In the genomic region with DNA sequence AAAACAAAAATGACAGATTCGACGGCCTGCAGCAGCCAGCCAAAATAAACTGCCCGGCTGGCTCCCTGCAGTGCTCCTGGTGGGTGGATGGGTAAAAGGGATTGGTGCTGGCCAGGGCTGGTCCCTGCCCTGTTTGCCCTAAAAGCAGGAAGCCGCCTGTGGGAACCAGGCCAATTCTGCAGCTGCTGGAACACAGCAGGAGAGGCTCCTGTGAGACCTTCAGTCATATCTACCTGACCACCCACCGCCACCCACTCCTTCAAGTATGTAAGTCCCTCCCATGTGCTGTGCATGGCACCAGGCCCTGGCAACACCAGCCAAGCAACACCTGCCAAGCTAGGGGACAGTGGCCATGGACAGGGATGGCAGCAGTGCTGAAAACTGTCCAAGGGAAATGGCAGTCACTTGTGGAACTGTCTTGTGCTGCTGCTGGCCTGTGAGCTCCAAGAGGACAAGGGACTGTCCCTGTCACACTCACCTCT, we compare ENCODE assay signal across 10 cellular contexts. TPM values are rescaled to one million over a fixed set of nuclear protein-coding genes. Genes with fewer than 3 reads are reported as not detected.
DNase-seq lines count a peak whose midpoint lies in the region; ATAC-seq lines count a peak whose summit lies in the region.
"Had no signal": no experiment of that assay in that cellular context is flagged by ENCODE, and none has a peak within 500 bp of the region (broad histone marks: within the 10 kb centered on the region; RNA-seq: fewer than 3 reads in every experiment).

No MANE protein-coding gene starts in this region.

- H3K36me3 ChIP-seq in duodenal mucosa (ENCODE audit: control insufficient read depth in 1 of 2, insufficient read depth in 2 of 2, low read length in 2 of 2) = peaks cover 24 to 34% of the 10 kb centered on the region in 2 donors

- no peaks in the 10 kb centered on the region for H3K27me3 Mint-ChIP-seq in activated CD8-positive, alpha-beta T cell treated with anti-CD3 and anti-CD28 coated beads, Interleukin-2, amount 10 ng/mL, durations not matched to agents 7 days and 5 days (ENCODE audit: low read depth)
- H3K27me3 Mint-ChIP-seq: memory B cell had no signal

- CTCF ChIA-PET in activated CD8-positive, alpha-beta T cell treated with anti-CD3 and anti-CD28 coated beads, Interleukin-2, amount 10 ng/mL, durations not matched to agents 7 days and 5 days (lab: Charles Lee) = interaction anchor here (3.9 kb wide), 1 partner anchor 11 kb away, joined by 12 read pairs; no protein-coding TSS in a partner anchor

- H3K4me1 Mint-ChIP-seq in activated CD8-positive, alpha-beta T cell treated with anti-CD3 and anti-CD28 coated beads, Interleukin-2, amount 10 ng/mL, durations not matched to agents 7 days and 5 days (ENCODE audit: low read depth) = no peaks in the 10 kb centered on the region

- no peak overlapping the region for H3K27ac Mint-ChIP-seq in activated CD8-positive, alpha-beta T cell treated with anti-CD3 and anti-CD28 coated beads, Interleukin-2, amount 10 ng/mL, durations not matched to agents 7 days and 5 days

- DNase-seq in COLO668 (lab: John Stamatoyannopoulos, UW; ENCODE audit: unreplicated experiment) (peak; percentile 86), NCI-H2196 treated with DMSO at 0.1 percent for 48 hours (lab: John Stamatoyannopoulos, UW; ENCODE audit: unreplicated experiment) (peak; percentile 90), myocyte (ENCODE audit: low read depth) (peak; percentile 67), amniotic stem cell (lab: John Stamatoyannopoulos, UW) (no peak), SIG-M5 treated with dmso at 0.1 percent for 504 hours (lab: John Stamatoyannopoulos, UW; ENCODE audit: unreplicated experiment) (no peak)
- no peak for DNase-seq in activated CD8-positive, alpha-beta T cell treated with anti-CD3 and anti-CD28 coated beads, Interleukin-2, amount 10 ng/mL, durations not matched to agents 7 days and 5 days
- DNase-seq: stimulated activated naive CD8-positive, alpha-beta T cell treated with anti-CD3 and anti-CD28 coated beads, Interleukin-15, Interleukin-2, amounts not matched to agents 100 U/mL and 50 U/mL, for 24 hours had no signal

- peak overlapping the region; percentile 43 for H3K27ac ChIP-seq in duodenal mucosa (ENCODE audit: low read depth, low read length)

- no peaks in the 10 kb centered on the region for H3K36me3 Mint-ChIP-seq in activated CD8-positive, alpha-beta T cell treated with anti-CD3 and anti-CD28 coated beads, Interleukin-2, amount 10 ng/mL, durations not matched to agents 7 days and 5 days (ENCODE audit: low read depth)

- H3K4me3 ChIP-seq in duodenal mucosa (ENCODE audit: low read depth in 1 of 2, low read length in 2 of 2) = no peak overlapping the region

- H3K9ac ChIP-seq in duodenal mucosa (ENCODE audit: low read depth in 1 of 2, low read length in 2 of 2) = no peak overlapping the region

- peaks cover 18 to 33% of the 10 kb centered on the region in 2 donors for H3K4me1 ChIP-seq in duodenal mucosa (ENCODE audit: control insufficient read depth in 1 of 2, insufficient read depth in 2 of 2, low read length in 2 of 2)

- no peak for ATAC-seq in activated CD8-positive, alpha-beta T cell treated with anti-CD3 and anti-CD28 coated beads, Interleukin-2, amount 10 ng/mL, durations not matched to agents 7 days and 5 days
- ATAC-seq in HG02642 (IDR thresholded peaks at IDR 0.05; ENCODE audit: poor library complexity, unreplicated experiment) = no peak
- ATAC-seq: stimulated activated naive CD8-positive, alpha-beta T cell treated with anti-CD3 and anti-CD28 coated beads, Interleukin-15, Interleukin-2, amounts not matched to agents 100 U/mL and 50 U/mL, for 24 hours had no signal

- no peaks in the 10 kb centered on the region for H3K27me3 ChIP-seq in duodenal mucosa (ENCODE audit: control insufficient read depth in 1 of 2, insufficient read depth in 2 of 2, low read length in 2 of 2)

- H3K9me3 ChIP-seq in duodenal mucosa (ENCODE audit: control insufficient read depth in 1 of 2, low read length in 2 of 2) = no peaks in the 10 kb centered on the region

- POLR2A ChIA-PET in activated CD8-positive, alpha-beta T cell treated with anti-CD3 and anti-CD28 coated beads, Interleukin-2, amount 10 ng/mL, durations not matched to agents 7 days and 5 days (lab: Charles Lee) = no interaction called here

- no peak overlapping the region for H3K4me3 Mint-ChIP-seq in activated CD8-positive, alpha-beta T cell treated with anti-CD3 and anti-CD28 coated beads, Interleukin-2, amount 10 ng/mL, durations not matched to agents 7 days and 5 days
- H3K4me3 Mint-ChIP-seq: memory B cell had no signal

- no peaks in the 10 kb centered on the region for H3K9me3 Mint-ChIP-seq in activated CD8-positive, alpha-beta T cell treated with anti-CD3 and anti-CD28 coated beads, Interleukin-2, amount 10 ng/mL, durations not matched to agents 7 days and 5 days (ENCODE audit: insufficient read depth)
- H3K9me3 Mint-ChIP-seq: memory B cell had no signal

RNA-seq across cellular contexts. Expression of gene ARFGAP3, which starts 48.7 kb away (rescaled TPM):
- 62.0 and 78.2 TPM in 2 replicates for total RNA-seq in myocyte
- polyA plus RNA-seq in myocyte (2012) = 43.8 TPM
- total RNA-seq in activated CD8-positive, alpha-beta T cell treated with anti-CD3 and anti-CD28 coated beads, Interleukin-2, amount 10 ng/mL, durations not matched to agents 7 days and 5 days = 10 to 100 TPM; 35.8 to 36.7 TPM

Comparison
In these comparisons a context has a peak if more than half of its experiments do, and no peak if none do; other contexts are left out.
1. DNase-seq: peak in COLO668 (single experiment), NCI-H2196 treated with DMSO at 0.1 percent for 48 hours (single experiment) and myocyte (single experiment); none in activated CD8-positive, alpha-beta T cell treated with anti-CD3 and anti-CD28 coated beads, Interleukin-2, amount 10 ng/mL, durations not matched to agents 7 days and 5 days (single experiment), amniotic stem cell (single experiment) and SIG-M5 treated with dmso at 0.1 percent for 504 hours (single experiment).